20 cellular contexts compared by ENCODE assay signal in the genomic region with DNA sequence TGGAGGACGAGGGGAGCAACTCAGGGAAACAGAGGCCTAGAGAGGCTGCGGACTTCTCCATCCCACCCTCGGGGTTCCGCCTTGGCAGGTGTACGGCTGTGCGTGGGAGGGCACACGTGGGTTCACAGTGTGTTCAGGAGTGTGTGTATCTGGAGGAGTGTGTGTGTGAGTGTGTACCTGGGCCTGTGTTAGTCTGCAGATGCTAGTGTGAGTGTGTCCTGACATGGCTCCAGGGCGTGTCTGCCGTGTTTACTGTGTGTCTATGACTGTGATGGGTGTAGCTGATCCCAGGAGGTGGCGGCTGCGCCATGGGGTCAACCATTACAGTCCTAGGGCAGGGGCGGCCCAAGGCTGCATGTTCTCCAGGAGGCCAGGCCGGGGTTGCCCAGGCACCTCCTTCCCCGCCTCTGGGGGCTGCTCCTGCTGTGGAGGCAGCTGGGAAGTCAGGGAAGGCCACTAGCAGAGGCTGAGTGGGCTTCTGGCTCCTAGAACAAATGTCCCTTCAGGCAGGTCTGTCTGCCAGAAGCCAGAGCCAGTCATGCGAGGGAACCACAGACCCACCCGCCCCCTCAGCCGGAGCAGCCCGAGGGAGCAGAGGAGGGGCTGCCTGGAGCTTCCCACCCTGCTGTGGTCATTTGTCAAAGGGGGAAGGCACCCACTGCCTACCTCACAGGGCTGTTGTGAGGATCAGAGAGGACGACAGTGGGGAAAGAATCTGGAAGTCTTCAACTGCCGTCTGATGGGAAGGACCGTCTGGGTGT. TPM values are rescaled to one million over a fixed set of nuclear protein-coding genes. Genes with fewer than 3 reads are reported as not detected.
DNase-seq lines count a peak whose midpoint lies in the region; ATAC-seq, FAIRE-seq and TF ChIP-seq lines count a peak whose summit lies in the region.
"Had no signal": no experiment of that assay in that cellular context is flagged by ENCODE, and none has a peak within 500 bp of the region (broad histone marks: within the 10 kb centered on the region; RNA-seq: fewer than 3 reads in every experiment).

No MANE protein-coding gene starts in this region.

- FAIRE-seq in H54 (lab: Jason Lieb, UNC), result no peak
- FAIRE-seq: HTR-8/SVneo, urothelium cell line had no signal

- DNase-seq in HT-29 (ENCODE audit: low spot score), result peak; percentile 75
- peak; percentile 63 for DNase-seq in SW480 (ENCODE audit: low spot score)
- peak in 25 of 42 donors; percentile 33 to 78 (median 63) for DNase-seq in head of caudate nucleus
- DNase-seq in renal cortical epithelial cell (ENCODE audit: low read depth), result peak; percentile 45
- no peak for DNase-seq in H54 (ENCODE audit: insufficient read length, low spot score)
- DNase-seq in T-helper 17 cell, result no peak
- DNase-seq: activated T-cell treated with anti-CD3 and anti-CD28 coated beads, Interleukin-2, amount 50 U/mL, for 72 hours; AML-193; hippocampal formation; NCI-H2081 treated with DMSO at 0.1 percent for 48 hours; NCI-H748 treated with DMSO at 0.1 percent for 48 hours; SHP77; stimulated activated CD4-positive, alpha-beta T cell treated with anti-CD3 and anti-CD28 coated beads, Interleukin-1b, Interleukin-23, amount 100 ng/mL, for 48 hours; T1000 had no signal

- peaks cover 37% of the 10 kb centered on the region for H3K36me3 Mint-ChIP-seq in stimulated activated memory B cell treated with anti-CD40 and anti-IgM and Interleukin-4, amounts not matched to agents 10 μg/mL and 1 μg/mL and 100 μg/mL, for 72 hours
- peaks cover 3% of the 10 kb centered on the region for H3K36me3 Mint-ChIP-seq in T-helper 17 cell (ENCODE audit: low read depth)

- TF ChIP-seq POLR2A in H54 (IDR thresholded peaks at IDR 0.05; ENCODE audit: low read depth, low read length), result no peak

- H3K9me3 ChIP-seq in T-helper 17 cell (ENCODE audit: control insufficient read depth, low read length, poor library complexity, severe bottlenecking), result no peaks in the 10 kb centered on the region

- H3K4me3 Mint-ChIP-seq in stimulated activated memory B cell treated with anti-CD40 and anti-IgM and Interleukin-4, amounts not matched to agents 10 μg/mL and 1 μg/mL and 100 μg/mL, for 72 hours, result no peak overlapping the region
- H3K4me3 Mint-ChIP-seq in T-helper 17 cell, result no peak overlapping the region
- H3K4me3 Mint-ChIP-seq: activated T-cell treated with anti-CD3 and anti-CD28 coated beads, Interleukin-2, amount 50 U/mL, for 72 hours had no signal

- H3K27ac Mint-ChIP-seq in stimulated activated memory B cell treated with anti-CD40 and anti-IgM and Interleukin-4, amounts not matched to agents 10 μg/mL and 1 μg/mL and 100 μg/mL, for 72 hours, result no peak overlapping the region
- H3K27ac Mint-ChIP-seq in T-helper 17 cell, result no peak overlapping the region
- H3K27ac Mint-ChIP-seq: activated T-cell treated with anti-CD3 and anti-CD28 coated beads, Interleukin-2, amount 50 U/mL, for 72 hours had no signal

- intact Hi-C loops in head of caudate nucleus (cut with DNase I), result no loop called here

- ATAC-seq in HG03378 (IDR thresholded peaks at IDR 0.05; ENCODE audit: unreplicated experiment) (no peak), T-helper 17 cell (no peak)
- no peak for ATAC-seq in stimulated activated memory B cell treated with anti-CD40 and anti-IgM and Interleukin-4, amounts not matched to agents 10 μg/mL and 1 μg/mL and 100 μg/mL, for 72 hours
- ATAC-seq: activated T-cell treated with anti-CD3 and anti-CD28 coated beads, Interleukin-2, amount 50 U/mL, for 72 hours had no signal

- H3K27me3 Mint-ChIP-seq in stimulated activated memory B cell treated with anti-CD40 and anti-IgM and Interleukin-4, amounts not matched to agents 10 μg/mL and 1 μg/mL and 100 μg/mL, for 72 hours, result peaks cover 26% of the 10 kb centered on the region
- peaks cover 36% of the 10 kb centered on the region for H3K27me3 Mint-ChIP-seq in T-helper 17 cell

- H3K9me3 Mint-ChIP-seq in stimulated activated memory B cell treated with anti-CD40 and anti-IgM and Interleukin-4, amounts not matched to agents 10 μg/mL and 1 μg/mL and 100 μg/mL, for 72 hours, result no peaks in the 10 kb centered on the region
- H3K9me3 Mint-ChIP-seq: activated T-cell treated with anti-CD3 and anti-CD28 coated beads, Interleukin-2, amount 50 U/mL, for 72 hours had no signal

- peaks cover 21% of the 10 kb centered on the region for H3K4me1 Mint-ChIP-seq in stimulated activated memory B cell treated with anti-CD40 and anti-IgM and Interleukin-4, amounts not matched to agents 10 μg/mL and 1 μg/mL and 100 μg/mL, for 72 hours
- H3K4me1 Mint-ChIP-seq in T-helper 17 cell, result peaks cover 12% of the 10 kb centered on the region

RNA-seq across cellular contexts. Expression of gene CRB2, which starts 21.4 kb away (rescaled TPM):
- total RNA-seq in HT-29 (2014; rRNA removed; shearing (Covaris generic)), result 0.78 and 0.94 TPM in 2 replicates
- 0.17 and 0.65 TPM in 2 replicates for total RNA-seq in renal cortical epithelial cell
- not detected for total RNA-seq in T-helper 17 cell
- total RNA-seq: activated T-cell treated with anti-CD3 and anti-CD28 coated beads, Interleukin-2, amount 50 U/mL, for 72 hours; myocyte; pulmonary artery endothelial cell had no signal

Comparison
In these comparisons a context has a peak if more than half of its experiments do, and no peak if none do; other contexts are left out.
1. DNase-seq: peak in HT-29 (single experiment), SW480 (single experiment), head of caudate nucleus (25 of 42) and renal cortical epithelial cell (single experiment); none in H54 (single experiment) and T-helper 17 cell (0 of 3).